Comparison of ENCODE assay signal across 1 cellular context in the genomic region with DNA sequence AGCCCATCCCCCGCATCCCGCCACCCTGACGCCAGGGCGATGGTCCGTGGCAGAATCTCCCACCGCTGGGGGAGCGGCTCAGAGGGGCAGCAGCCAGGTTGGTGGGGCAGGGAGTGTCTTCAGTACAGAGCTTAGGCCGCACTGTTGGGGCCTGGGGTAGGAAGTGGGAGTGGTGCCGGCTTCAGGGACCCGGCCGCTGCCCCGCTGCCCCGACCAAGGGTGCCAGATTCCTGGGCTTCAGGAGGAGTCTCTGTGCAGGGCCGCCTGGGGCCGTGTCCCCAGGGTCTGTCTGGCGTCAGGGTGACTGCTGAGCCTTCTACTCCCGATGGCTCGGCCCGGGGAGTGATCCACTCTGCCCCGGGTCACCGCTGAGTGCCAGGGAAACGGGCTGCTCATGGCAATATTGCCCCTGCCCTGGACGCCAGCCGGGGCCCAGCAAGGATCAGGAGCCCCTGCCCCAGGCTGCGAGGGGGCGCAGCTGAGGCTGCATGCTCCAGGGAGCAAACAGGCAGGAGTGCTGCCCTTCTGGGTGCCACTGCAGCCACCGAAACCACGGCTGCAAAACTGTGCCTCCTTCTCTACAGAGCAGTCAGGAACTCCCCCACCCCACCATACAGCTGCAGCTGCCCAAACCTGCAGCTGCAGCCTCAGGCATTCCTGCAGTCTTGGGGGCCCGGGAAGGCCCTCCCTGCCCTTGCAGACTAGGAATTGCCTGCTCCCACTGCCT.
TF ChIP-seq lines count a peak whose summit lies in the region.

No MANE protein-coding gene starts in this region.

TF ChIP-seq in GM12878, 131 proteins besides CTCF, POLR2A, EP300 and RAD21 (continued from another document):
- no peak for TF ChIP-seq BCL3 (IDR thresholded peaks at IDR 0.05; ENCODE audit: borderline replicate concordance, insufficient read depth, low read depth, low read length, poor library complexity, severe bottlenecking)
- no peak for TF ChIP-seq SP1 (IDR thresholded peaks at IDR 0.05; ENCODE audit: low read depth, low read length)
- no peak for TF ChIP-seq STAT3 (IDR thresholded peaks at IDR 0.05; ENCODE audit: low read depth, low read length)
